1 cellular context compared by ENCODE assay signal in genomic region chrX:148682206-148682605, GRCh38.
TF ChIP-seq lines count a peak whose summit lies in the region.

No MANE protein-coding gene starts in this region.

TF ChIP-seq in H1, 55 proteins besides CTCF, POLR2A, EP300 and RAD21 (continued from another document):
- TF ChIP-seq CHD7 (IDR thresholded peaks at IDR 0.05; ENCODE audit: insufficient replicate concordance, low read length) (no peak), SIN3A (conservative IDR thresholded peaks at IDR 0.05 in 1 of 2, IDR thresholded peaks at IDR 0.05 in 1 of 2; ENCODE audit: low read depth in 1 of 2, low read length in 2 of 2) (no peak), YY1 (IDR thresholded peaks at IDR 0.05; ENCODE audit: low read depth, low read length) (no peak), USF2 (IDR thresholded peaks at IDR 0.05; ENCODE audit: low read length) (no peak), CBX8 (IDR thresholded peaks at IDR 0.05; ENCODE audit: borderline replicate concordance, low read depth, low read length) (no peak), KDM4A (IDR thresholded peaks at IDR 0.05; ENCODE audit: low read depth, low read length, severe bottlenecking) (no peak), RNF2 (IDR thresholded peaks at IDR 0.05; ENCODE audit: borderline replicate concordance, low read depth, low read length, missing control alignments, poor library complexity, severe bottlenecking) (no peak), SP2 (IDR thresholded peaks at IDR 0.05; ENCODE audit: low read length) (no peak), NRF1 (IDR thresholded peaks at IDR 0.05; ENCODE audit: low read depth, low read length) (no peak), POU5F1 (IDR thresholded peaks at IDR 0.05; ENCODE audit: low read depth, low read length) (no peak), TAF1 (IDR thresholded peaks at IDR 0.05; ENCODE audit: low read depth, low read length) (no peak), GTF2F1 (IDR thresholded peaks at IDR 0.05; ENCODE audit: borderline replicate concordance, low read depth, low read length) (no peak)
